1 cellular context compared by ENCODE assay signal in the genomic region with DNA sequence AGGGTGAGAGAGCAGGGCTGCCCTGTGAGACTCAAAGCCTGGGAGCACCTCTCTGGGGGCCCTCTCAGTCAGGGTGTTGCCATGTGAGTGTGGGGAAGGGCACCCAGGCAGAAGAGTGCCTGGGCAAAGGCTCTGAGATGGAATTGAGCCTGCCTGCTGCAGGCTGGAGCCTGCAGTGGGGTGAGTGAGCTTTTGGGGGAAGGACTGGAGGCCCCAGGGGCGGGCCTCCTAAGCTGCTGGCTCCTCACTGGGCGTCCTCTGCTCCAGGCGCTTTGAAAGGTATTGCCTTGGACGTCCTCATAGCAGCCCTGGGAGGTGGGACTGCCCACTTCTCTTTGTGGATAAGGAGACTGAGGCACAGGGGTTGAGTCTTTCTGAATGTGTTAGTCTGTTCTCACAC.
TF ChIP-seq lines count a peak whose summit lies in the region.

No MANE protein-coding gene starts in this region.

TF ChIP-seq in WTC11, 78 proteins besides CTCF, POLR2A, EP300 and RAD21 (continued from another document):
- TF ChIP-seq, protein P1, sequence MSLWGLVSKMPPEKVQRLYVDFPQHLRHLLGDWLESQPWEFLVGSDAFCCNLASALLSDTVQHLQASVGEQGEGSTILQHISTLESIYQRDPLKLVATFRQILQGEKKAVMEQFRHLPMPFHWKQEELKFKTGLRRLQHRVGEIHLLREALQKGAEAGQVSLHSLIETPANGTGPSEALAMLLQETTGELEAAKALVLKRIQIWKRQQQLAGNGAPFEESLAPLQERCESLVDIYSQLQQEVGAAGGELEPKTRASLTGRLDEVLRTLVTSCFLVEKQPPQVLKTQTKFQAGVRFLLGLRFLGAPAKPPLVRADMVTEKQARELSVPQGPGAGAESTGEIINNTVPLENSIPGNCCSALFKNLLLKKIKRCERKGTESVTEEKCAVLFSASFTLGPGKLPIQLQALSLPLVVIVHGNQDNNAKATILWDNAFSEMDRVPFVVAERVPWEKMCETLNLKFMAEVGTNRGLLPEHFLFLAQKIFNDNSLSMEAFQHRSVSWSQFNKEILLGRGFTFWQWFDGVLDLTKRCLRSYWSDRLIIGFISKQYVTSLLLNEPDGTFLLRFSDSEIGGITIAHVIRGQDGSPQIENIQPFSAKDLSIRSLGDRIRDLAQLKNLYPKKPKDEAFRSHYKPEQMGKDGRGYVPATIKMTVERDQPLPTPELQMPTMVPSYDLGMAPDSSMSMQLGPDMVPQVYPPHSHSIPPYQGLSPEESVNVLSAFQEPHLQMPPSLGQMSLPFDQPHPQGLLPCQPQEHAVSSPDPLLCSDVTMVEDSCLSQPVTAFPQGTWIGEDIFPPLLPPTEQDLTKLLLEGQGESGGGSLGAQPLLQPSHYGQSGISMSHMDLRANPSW (CRISPR knock-in tag; conservative IDR thresholded peaks at IDR 0.05; ENCODE audit: low read depth) = no peak
TF ChIP-seq in WTC11: peak in this region for 0.
